7 cellular contexts compared by ENCODE assay signal in genomic region chr3:46496745-46497555, GRCh38. TPM values are rescaled to one million over a fixed set of nuclear protein-coding genes. Genes with fewer than 3 reads are reported as not detected.
DNase-seq lines count a peak whose midpoint lies in the region; ATAC-seq and TF ChIP-seq lines count a peak whose summit lies in the region.

No MANE protein-coding gene starts in this region.

- no peaks in the 10 kb centered on the region; the same call in 1 of the 2 replicates for H3K27me3 ChIP-seq in Panc1 (ENCODE audit: control insufficient read depth, insufficient read depth, low read length)

- no peak overlapping the region for H3K27ac Mint-ChIP-seq in progenitor cell of endocrine pancreas

- CTCF ChIA-PET in Panc1 (lab: Charles Lee): no interaction called here

- peaks cover 5% of the 10 kb centered on the region for H3K27me3 Mint-ChIP-seq in progenitor cell of endocrine pancreas

- H3K4me3 ChIP-seq in Panc1 (ENCODE audit: low read depth in 2 of 2, low read length in 2 of 2) (no peak overlapping the region), astrocyte of the spinal cord (ENCODE audit: low read depth, low read length) (no peak overlapping the region)

- POLR2A ChIA-PET in Panc1 (lab: Charles Lee): no interaction called here

- TF ChIP-seq CTCF in GM13976 (IDR thresholded peaks at IDR 0.05; ENCODE audit: borderline replicate concordance, control extremely low read depth, extremely low read depth, insufficient read depth, missing control alignments): no peak
- TF ChIP-seq CTCF in Panc1 (IDR thresholded peaks at IDR 0.05): peak; percentile 42
- peak; percentile 51 for TF ChIP-seq CTCF in astrocyte of the spinal cord (IDR thresholded peaks at IDR 0.05; ENCODE audit: low read depth, low read length)
- TF ChIP-seq CTCF in progenitor cell of endocrine pancreas (IDR thresholded peaks at IDR 0.05; ENCODE audit: unreplicated experiment): peak; percentile 49

- H3K9me3 Mint-ChIP-seq in progenitor cell of endocrine pancreas (ENCODE audit: low read depth): no peaks in the 10 kb centered on the region

- in situ Hi-C loops in GM13976 (cut with MboI; ENCODE audit: low sequenced_read_pairs, unreplicated experiment): no loop called here
- in situ Hi-C loops in Panc1 (cut with HindIII; ENCODE audit: low pct_unique_long_range_greater_than_20kb, low sequenced_read_pairs): no loop called here
- in situ Hi-C loops in astrocyte of the spinal cord (cut with HindIII; ENCODE audit: low sequenced_read_pairs): no loop called here

- no peaks in the 10 kb centered on the region for H3K9me3 ChIP-seq in Panc1 (ENCODE audit: control insufficient read depth, insufficient read depth, low read depth, low read length)

- intact Hi-C loops in Panc1 (cut with micrococcal nuclease; ENCODE audit: unreplicated experiment): no loop called here

- H3K4me3 Mint-ChIP-seq in progenitor cell of endocrine pancreas (ENCODE audit: low read depth): no peak overlapping the region

- no TSS peak for BruUV-seq in Panc1 (replicated peaks; lab: Mats Ljungman, UMichigan)

- no peaks in the 10 kb centered on the region for H3K4me1 Mint-ChIP-seq in progenitor cell of endocrine pancreas (ENCODE audit: low read depth)

- peaks cover 1% of the 10 kb centered on the region for H3K36me3 Mint-ChIP-seq in progenitor cell of endocrine pancreas (ENCODE audit: insufficient read depth)

- no peaks in the 10 kb centered on the region for H3K36me3 ChIP-seq in Panc1 (ENCODE audit: control insufficient read depth, insufficient read depth, low read length)

- ATAC-seq in Panc1 (no peak), HG03139 (IDR thresholded peaks at IDR 0.05; ENCODE audit: unreplicated experiment) (no peak), HG02884 (IDR thresholded peaks at IDR 0.05; ENCODE audit: unreplicated experiment) (no peak), GM21526 (IDR thresholded peaks at IDR 0.05; ENCODE audit: low FRiP score, unreplicated experiment) (no peak)

- no peak overlapping the region for H3K27ac ChIP-seq in Panc1 (ENCODE audit: low read length)

- DNase-seq in GM13976 (ENCODE audit: low spot score) (peak; percentile 58), Panc1 (ENCODE audit: low read depth, low spot score) (no peak), astrocyte of the spinal cord (ENCODE audit: low read depth, low spot score) (no peak), progenitor cell of endocrine pancreas (ENCODE audit: low spot score, unreplicated experiment) (no peak)

- H3K4me1 ChIP-seq in Panc1 (ENCODE audit: control insufficient read depth, insufficient read depth, low read length): no peaks in the 10 kb centered on the region

RNA-seq across cellular contexts. Expression of gene RTP3, which starts 0.8 kb away (rescaled TPM):
- total RNA-seq in Panc1 (2021; ENCODE audit: unreplicated experiment) (not detected), progenitor cell of endocrine pancreas (not detected in 2 replicates)
- polyA plus RNA-seq in Panc1 (2012; ENCODE audit: insufficient read length): not detected

RNA-seq across cellular contexts. Expression of gene LTF, which starts 32.2 kb away (rescaled TPM):
- total RNA-seq in Panc1 (2021; ENCODE audit: unreplicated experiment): not detected
- not detected for polyA plus RNA-seq in Panc1 (2012; ENCODE audit: insufficient read length)
- total RNA-seq in progenitor cell of endocrine pancreas: 0.33 and 0.53 TPM in 2 replicates
